ENCODE assay signal across 22 cellular contexts in the genomic region with DNA sequence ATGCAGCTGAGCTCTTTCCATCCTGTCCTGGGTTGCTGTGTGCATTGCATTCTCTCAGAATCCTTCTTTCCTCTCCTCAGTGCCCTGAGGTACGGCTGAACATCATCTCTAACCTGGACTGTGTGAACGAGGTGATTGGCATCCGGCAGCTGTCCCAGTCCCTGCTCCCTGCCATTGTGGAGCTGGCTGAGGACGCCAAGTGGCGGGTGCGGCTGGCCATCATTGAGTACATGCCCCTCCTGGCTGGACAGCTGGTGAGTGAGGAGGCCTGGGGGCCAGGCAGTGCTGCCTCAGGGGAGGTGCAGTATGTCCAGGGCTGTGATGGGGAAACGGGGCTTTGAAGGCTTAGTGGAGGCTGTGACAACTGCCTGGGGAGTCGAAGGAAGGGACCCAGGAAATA.
"Had no signal": no experiment of that assay in that cellular context is flagged by ENCODE, and none has a peak within 500 bp of the region (broad histone marks: within the 10 kb centered on the region; RNA-seq: fewer than 3 reads in every experiment).

No MANE protein-coding gene starts in this region.

- ATAC-seq: activated CD8-positive, alpha-beta T cell treated with anti-CD3 and anti-CD28 coated beads, Interleukin-2, amount 10 ng/mL, durations not matched to agents 7 days and 5 days; lower lobe of right lung; WTC11 had no signal

- H2AFZ ChIP-seq: hepatocyte had no signal

- H3K9me3 ChIP-seq: lower lobe of right lung, right atrium auricular region, SK-N-SH, tibial artery had no signal

- H3K4me1 Mint-ChIP-seq: activated naive CD8-positive, alpha-beta T cell treated with anti-CD3 and anti-CD28 coated beads for 36 hours; WTC11 had no signal

- H3K4me3 Mint-ChIP-seq: activated CD8-positive, alpha-beta T cell treated with anti-CD3 and anti-CD28 coated beads, Interleukin-2, amount 10 ng/mL, durations not matched to agents 7 days and 5 days; activated naive CD8-positive, alpha-beta T cell treated with anti-CD3 and anti-CD28 coated beads for 36 hours; activated T-helper 1 cell treated with anti-CD3 and anti-CD28 coated beads, Interleukin-12 subunit alpha, Interleukin-12 subunit beta, Interleukin-2, Interleukin-4 antibody, amounts not matched to agents 30 ng/mL and 10 ng/mL and 1 ng/mL, durations not matched to agents 14 hours and 24 hours and 36 hours; WTC11 had no signal

- H3K9me3 Mint-ChIP-seq: activated naive CD8-positive, alpha-beta T cell treated with anti-CD3 and anti-CD28 coated beads for 36 hours; activated T-helper 1 cell treated with anti-CD3 and anti-CD28 coated beads, Interleukin-12 subunit alpha, Interleukin-12 subunit beta, Interleukin-2, Interleukin-4 antibody, amounts not matched to agents 30 ng/mL and 10 ng/mL and 1 ng/mL, durations not matched to agents 14 hours and 24 hours and 36 hours; WTC11 had no signal

- H3K9ac ChIP-seq: SK-N-SH had no signal

- DNase-seq: activated CD4-positive, alpha-beta T cell treated with anti-CD3 and anti-CD28 coated beads for 4 hours; activated CD8-positive, alpha-beta memory T cell treated with anti-CD3 and anti-CD28 coated beads, Interleukin-2, amount 50 U/mL, for 4 hours; activated CD8-positive, alpha-beta T cell treated with anti-CD3 and anti-CD28 coated beads, Interleukin-2, amount 10 ng/mL, durations not matched to agents 7 days and 5 days; activated gamma-delta T cell treated with Interleukin-2 at 50 U/mL for 16 hours; activated naive CD8-positive, alpha-beta T cell treated with anti-CD3 and anti-CD28 coated beads for 36 hours; amygdala; dorsolateral prefrontal cortex; foreskin fibroblast; lower lobe of right lung; occipital lobe; SK-N-SH; small intestine; stimulated activated CD4-positive, alpha-beta T cell treated with anti-CD3 and anti-CD28 coated beads, Interleukin-15, amount 100 ng/mL, for 24 hours; stimulated activated CD4-positive, alpha-beta T cell treated with anti-CD3 and anti-CD28 coated beads, Interleukin-2, amount 100 ng/mL, for 48 hours; substantia nigra had no signal

- H3K27ac ChIP-seq: cardiac muscle cell, epithelial cell of prostate, hepatocyte, lower lobe of right lung, right atrium auricular region, tibial artery had no signal

- H3K27me3 Mint-ChIP-seq: activated naive CD8-positive, alpha-beta T cell treated with anti-CD3 and anti-CD28 coated beads for 36 hours had no signal

- H3K27me3 ChIP-seq: cardiac muscle cell, dorsolateral prefrontal cortex, hepatocyte, right atrium auricular region, tibial artery had no signal

- H3K27ac Mint-ChIP-seq: activated CD8-positive, alpha-beta T cell treated with anti-CD3 and anti-CD28 coated beads, Interleukin-2, amount 10 ng/mL, durations not matched to agents 7 days and 5 days; activated T-helper 1 cell treated with anti-CD3 and anti-CD28 coated beads, Interleukin-12 subunit alpha, Interleukin-12 subunit beta, Interleukin-2, Interleukin-4 antibody, amounts not matched to agents 30 ng/mL and 10 ng/mL and 1 ng/mL, durations not matched to agents 14 hours and 24 hours and 36 hours; WTC11 had no signal

- H3K4me1 ChIP-seq: lower lobe of right lung, right atrium auricular region, tibial artery had no signal

- H3K4me2 ChIP-seq: hepatocyte, SK-N-SH had no signal

- H3K4me3 ChIP-seq: cardiac muscle cell, dorsolateral prefrontal cortex, hepatocyte, lower lobe of right lung, right atrium auricular region, tibial artery had no signal
